In the genomic region with DNA sequence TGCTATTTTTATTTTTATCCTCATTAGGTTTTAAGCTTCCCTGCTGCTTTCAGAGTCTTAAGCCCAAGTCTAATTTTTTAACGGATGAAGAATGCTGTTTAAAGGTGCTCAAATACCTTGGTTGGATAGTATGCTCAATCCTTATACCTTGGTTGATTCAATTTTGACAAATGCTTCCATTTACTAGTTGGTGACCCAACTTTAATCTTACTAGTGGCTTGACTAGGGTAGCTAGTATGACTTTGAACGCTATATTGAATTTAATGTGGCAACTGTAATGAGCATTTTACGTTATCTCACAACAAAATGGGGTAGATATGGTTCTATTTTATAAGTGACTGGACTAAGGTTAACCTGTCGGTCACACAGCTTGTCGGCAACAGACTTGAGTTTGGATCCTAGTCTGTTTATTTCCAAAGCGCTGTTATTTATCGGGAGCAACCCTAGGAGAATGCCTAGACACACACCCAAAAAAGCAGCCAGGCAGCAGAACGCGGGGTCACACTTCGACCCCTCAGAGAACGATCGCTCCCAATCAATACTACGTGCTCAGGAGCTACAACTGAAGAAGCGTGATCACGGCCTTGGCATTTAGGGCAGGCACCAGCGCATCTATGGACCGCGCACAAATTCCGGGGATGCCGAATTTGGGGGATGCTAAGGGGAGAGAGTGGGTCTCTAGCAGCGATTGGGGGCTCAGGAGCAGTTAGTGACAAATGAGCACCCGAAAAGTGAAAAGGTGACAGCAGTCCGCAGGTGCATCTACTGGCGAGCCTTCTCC, we compare ENCODE assay signal across 8 cellular contexts. TPM values are rescaled to one million over a fixed set of nuclear protein-coding genes. Genes with fewer than 3 reads are reported as not detected.
DNase-seq lines count a peak whose midpoint lies in the region; ATAC-seq and TF ChIP-seq lines count a peak whose summit lies in the region.

No MANE protein-coding gene starts in this region.

- TF ChIP-seq POLR2A in heart left ventricle (IDR thresholded peaks at IDR 0.05) = no peak
- no peak for TF ChIP-seq POLR2A in esophagus muscularis mucosa (IDR thresholded peaks at IDR 0.05; ENCODE audit: low read depth)
- TF ChIP-seq POLR2A in sigmoid colon (IDR thresholded peaks at IDR 0.05) = no peak

- intact Hi-C loops in heart left ventricle (cut with DNase I) = loop anchor here in 1 of 10 donors (10.0 kb wide), 1 partner anchor 201 kb away; no protein-coding TSS in a partner anchor
- intact Hi-C loops in left cardiac atrium (cut with DNase I) = no loop called here
- intact Hi-C loops in esophagus muscularis mucosa (cut with DNase I) = no loop called here
- intact Hi-C loops in sigmoid colon (cut with DNase I) = loop anchor here (10.0 kb wide), 2 partner anchors 171 to 281 kb away; a partner anchor contains a TSS

- H2AFZ ChIP-seq in OCI-LY3 (ENCODE audit: low read depth, low read length) = peak overlapping the region; percentile 20; the same call in 1 of the 2 replicates

- no peaks in the 10 kb centered on the region for H4K20me1 ChIP-seq in OCI-LY3 (ENCODE audit: insufficient read depth, low read length)

- H3K36me3 ChIP-seq in heart left ventricle = peaks cover 0 to 6% (median 0%) of the 10 kb centered on the region in 9 donors
- H3K36me3 ChIP-seq in OCI-LY3 (replicated peaks; ENCODE audit: low read depth, low read length) = no peaks in the 10 kb centered on the region
- H3K36me3 ChIP-seq in esophagus muscularis mucosa = peaks cover 0 to 4% (median 0%) of the 10 kb centered on the region in 4 donors
- peaks cover 0 to 6% (median 0%) of the 10 kb centered on the region in 4 donors for H3K36me3 ChIP-seq in sigmoid colon

- H3K9me3 ChIP-seq in heart left ventricle (peaks cover 0 to 4% (median 0%) of the 10 kb centered on the region in 12 donors), OCI-LY3 (ENCODE audit: insufficient read depth, low read length) (no peaks in the 10 kb centered on the region), esophagus muscularis mucosa (peaks cover 0 to 3% (median 0%) of the 10 kb centered on the region in 4 donors), sigmoid colon (no peaks in the 10 kb centered on the region)

- peak overlapping the region; percentile 58 for H3K9ac ChIP-seq in OCI-LY3 (ENCODE audit: low read length)

- WGBS in heart left ventricle, 4 donors = 23 to 31% (median 29%) methylated on average over 24 of the region's 24 CpGs
- 35% methylated on average over 12 of the region's 24 CpGs for WGBS in esophagus muscularis mucosa
- WGBS in sigmoid colon, 2 donors = 21 to 25% methylated on average over 24 of the region's 24 CpGs

- peaks cover 0 to 5% (median 0%) of the 10 kb centered on the region in 9 donors for H3K27me3 ChIP-seq in heart left ventricle
- no peaks in the 10 kb centered on the region for H3K27me3 ChIP-seq in OCI-LY3 (ENCODE audit: low read depth, low read length)
- no peaks in the 10 kb centered on the region for H3K27me3 ChIP-seq in esophagus muscularis mucosa
- H3K27me3 ChIP-seq in sigmoid colon = no peaks in the 10 kb centered on the region

- no peak for DNase-seq in heart left ventricle
- no peak for DNase-seq in left cardiac atrium
- DNase-seq in esophagus muscularis mucosa (ENCODE audit: extremely low spot score) = no peak
- DNase-seq in sigmoid colon = no peak
- no peak for DNase-seq in occipital lobe (lab: John Stamatoyannopoulos, UW)
- no peak for DNase-seq in germinal center (ENCODE audit: low spot score)

- peak overlapping the region; percentile 100 for H3K4me2 ChIP-seq in OCI-LY3 (ENCODE audit: low read length)

- H3K4me1 ChIP-seq in heart left ventricle (peaks cover 0 to 28% (median 8%) of the 10 kb centered on the region in 12 donors), OCI-LY3 (ENCODE audit: low read length) (peaks cover 13% of the 10 kb centered on the region), esophagus muscularis mucosa (peaks cover 3 to 27% (median 21%) of the 10 kb centered on the region in 4 donors), sigmoid colon (peaks cover 0 to 25% (median 12%) of the 10 kb centered on the region in 4 donors)

- TF ChIP-seq CTCF in heart left ventricle (IDR thresholded peaks at IDR 0.05) (no peak), OCI-LY3 (IDR thresholded peaks at IDR 0.05; ENCODE audit: low read depth, low read length) (no peak), esophagus muscularis mucosa (IDR thresholded peaks at IDR 0.05) (no peak), sigmoid colon (IDR thresholded peaks at IDR 0.05) (no peak)

- H3K79me2 ChIP-seq in OCI-LY3 (ENCODE audit: low read length) = no peaks in the 10 kb centered on the region

- ATAC-seq in heart left ventricle (peak in 1 of 4 donors; percentile 6), left cardiac atrium (no peak), HG02798 (IDR thresholded peaks at IDR 0.05; ENCODE audit: poor library complexity, unreplicated experiment) (no peak)

- H3K27ac ChIP-seq in heart left ventricle (peak overlapping the region in 11 of 12 donors; percentile 75 to 92 (median 87)), OCI-LY3 (ENCODE audit: low read length) (no peak overlapping the region), esophagus muscularis mucosa (replicated peaks in 1 of 4) (peak overlapping the region; percentile 78 to 86 (median 83)), sigmoid colon (peak overlapping the region; percentile 82 to 89 (median 85))

- H3K4me3 ChIP-seq in heart left ventricle (peak overlapping the region; percentile 58 to 96 (median 71)), OCI-LY3 (ENCODE audit: low read length) (peak overlapping the region; percentile 88), esophagus muscularis mucosa (peak overlapping the region; percentile 61 to 82 (median 71)), sigmoid colon (peak overlapping the region; percentile 53 to 67 (median 66))

- TF ChIP-seq EP300 in esophagus muscularis mucosa (IDR thresholded peaks at IDR 0.05) (no peak), sigmoid colon (IDR thresholded peaks at IDR 0.05) (no peak)

RNA-seq across cellular contexts. Expression of a gene that starts 0.6 kb away (rescaled TPM):
- total RNA-seq in heart left ventricle = 10 to 100 TPM; 16.6 to 35.5 (median 20.6) TPM
- 1 to 10 TPM; 3.0 to 8.9 TPM for polyA plus RNA-seq in heart left ventricle
- 10 to 100 TPM; 16.2 to 18.1 TPM for total RNA-seq in left cardiac atrium
- 1 to 10 TPM; 2.5 to 3.5 (median 3.3) TPM for total RNA-seq in esophagus muscularis mucosa
- total RNA-seq in sigmoid colon = 1 to 10 TPM; 2.6 to 5.0 (median 2.9) TPM
- polyA plus RNA-seq in sigmoid colon = 1 to 10 TPM; 2.4 to 4.5 (median 2.8) TPM
- 12.2 TPM for total RNA-seq in occipital lobe

RNA-seq across cellular contexts. Expression of a gene that starts 4.8 kb away (rescaled TPM):
- under 1 TPM; 0.39 to 0.99 (median 0.85) TPM for total RNA-seq in heart left ventricle
- polyA plus RNA-seq in heart left ventricle = under 1 TPM; 0.18 to 0.34 TPM
- 1 to 10 TPM; 1.2 to 1.9 TPM for total RNA-seq in left cardiac atrium
- total RNA-seq in esophagus muscularis mucosa = 1 to 10 TPM; 3.8 to 5.3 (median 4.1) TPM
- 1 to 10 TPM; 4.8 to 7.2 (median 5.6) TPM for total RNA-seq in sigmoid colon
- under 1 TPM in 2 of 3 donors, not detected in 1; 0.52 to 0.60 TPM for polyA plus RNA-seq in sigmoid colon
- total RNA-seq in occipital lobe = 12.6 TPM
